ENCODE assay signal across 21 cellular contexts in the genomic region with DNA sequence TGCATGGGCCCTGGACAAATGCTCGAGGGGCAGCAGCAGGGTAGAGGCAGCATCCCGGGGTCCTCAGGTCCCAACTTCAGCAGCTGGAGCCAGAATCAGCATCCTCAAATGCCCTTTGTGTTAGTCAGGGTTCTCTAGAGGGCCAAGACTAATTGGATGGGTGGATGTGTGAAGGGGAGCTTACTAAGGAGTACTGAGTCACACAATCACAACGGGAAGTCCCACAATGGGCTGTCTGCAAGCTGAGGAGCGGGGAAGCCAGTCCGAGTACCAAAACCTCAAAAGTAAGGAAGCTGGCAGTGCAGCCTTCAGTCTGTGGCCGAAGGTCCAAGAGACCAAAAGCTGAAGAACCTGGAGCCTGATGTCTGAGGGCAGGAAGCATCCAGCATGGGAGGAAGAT.
A peak's percentile ranks its signal among the peaks of the same experiment; 100 is the strongest.
DNase-seq lines count a peak whose midpoint lies in the region; ATAC-seq and TF ChIP-seq lines count a peak whose summit lies in the region.
"Had no signal": no experiment of that assay in that cellular context is flagged by ENCODE, and none has a peak within 500 bp of the region (broad histone marks: within the 10 kb centered on the region; RNA-seq: fewer than 3 reads in every experiment).

No MANE protein-coding gene starts in this region.

- H3K4me2 ChIP-seq in GM23248 (ENCODE audit: unreplicated experiment) (no peak overlapping the region), neuronal stem cell (ENCODE audit: insufficient read depth, low read length, poor library complexity, severe bottlenecking) (no peak overlapping the region)
- H3K4me2 ChIP-seq: A549; BLaER1 treated with 17β-estradiol and CSF1 and Interleukin-3, amounts not matched to agents 10 nM and 100 nM; GM23338 had no signal

- no peaks in the 10 kb centered on the region for H3K27me3 ChIP-seq in GM23248 (replicated peaks; ENCODE audit: insufficient read depth)
- H3K27me3 ChIP-seq in neuronal stem cell (ENCODE audit: control insufficient read depth in 3 of 3, insufficient read depth in 3 of 3, low read depth in 1 of 3, low read length in 3 of 3): peaks cover 0 to 5% (median 0%) of the 10 kb centered on the region in 3 experiments
- H3K27me3 ChIP-seq: BE2C; BLaER1 treated with 17β-estradiol and CSF1 and Interleukin-3, amounts not matched to agents 10 nM and 100 nM had no signal

- no peaks in the 10 kb centered on the region for H3K79me2 ChIP-seq in GM23248 (ENCODE audit: insufficient read depth)

- no peak overlapping the region for H2BK12ac ChIP-seq in neuronal stem cell (ENCODE audit: low read length)

- H3K9me3 ChIP-seq in GM23248 (ENCODE audit: low read depth) (no peaks in the 10 kb centered on the region), neuronal stem cell (replicated peaks in 1 of 2; ENCODE audit: control insufficient read depth in 2 of 2, insufficient read depth in 1 of 2, low read depth in 1 of 2, low read length in 2 of 2) (peaks cover 0 to 3% of the 10 kb centered on the region in 2 donors)
- H3K9me3 ChIP-seq: A549; BE2C; BLaER1 treated with 17β-estradiol and CSF1 and Interleukin-3, amounts not matched to agents 10 nM and 100 nM had no signal

- peak; percentile 77 for DNase-seq in GM23248
- DNase-seq in coronary artery (ENCODE audit: low spot score): peak; percentile 45
- DNase-seq in neuronal stem cell (ENCODE audit: low spot score): no peak
- DNase-seq in nephron progenitor cell: no peak
- DNase-seq in DMS114 treated with DMSO at 0.1 percent for 48 hours (lab: John Stamatoyannopoulos, UW; ENCODE audit: unreplicated experiment): no peak
- no peak for DNase-seq in activated CD4-positive, alpha-beta T cell treated with anti-CD3 and anti-CD28 coated beads for 36 hours
- DNase-seq: 8988T; ACHN; AML-193; BE2C; CD4-positive, alpha-beta T cell; CD8-positive, alpha-beta memory T cell; DMS 273 treated with DMSO at 0.1 percent for 48 hours; DMS53; DMS79 treated with DMSO at 0.1 percent for 48 hours; H9 had no signal

- no peak overlapping the region for H4K91ac ChIP-seq in neuronal stem cell (ENCODE audit: low read depth, low read length, poor library complexity)

- in situ Hi-C loops in GM23248 (cut with MboI): no loop called here

- intact Hi-C loops in activated CD4-positive, alpha-beta T cell treated with anti-CD3 and anti-CD28 coated beads for 36 hours (cut with DNase I, micrococcal nuclease): no loop called here

- no peaks in the 10 kb centered on the region for H3K36me3 Mint-ChIP-seq in nephron progenitor cell (ENCODE audit: low read depth)
- H3K36me3 Mint-ChIP-seq in activated CD4-positive, alpha-beta T cell treated with anti-CD3 and anti-CD28 coated beads for 36 hours (ENCODE audit: low read depth): no peaks in the 10 kb centered on the region
- H3K36me3 Mint-ChIP-seq: CD14-positive monocyte; CD8-positive, alpha-beta memory T cell had no signal

- no peak overlapping the region for H3K14ac ChIP-seq in neuronal stem cell (ENCODE audit: low read length)

- H4K20me1 ChIP-seq in GM23248 (ENCODE audit: insufficient read depth): no peaks in the 10 kb centered on the region
- H4K20me1 ChIP-seq: BLaER1 treated with 17β-estradiol and CSF1 and Interleukin-3, amounts not matched to agents 10 nM and 100 nM had no signal

- no peak overlapping the region for H3K27ac Mint-ChIP-seq in nephron progenitor cell
- no peak overlapping the region for H3K27ac Mint-ChIP-seq in activated CD4-positive, alpha-beta T cell treated with anti-CD3 and anti-CD28 coated beads for 36 hours
- H3K27ac Mint-ChIP-seq: CD4-positive, alpha-beta T cell; CD8-positive, alpha-beta memory T cell; GM23338; H9 had no signal

- H3K4me3 Mint-ChIP-seq in nephron progenitor cell: no peak overlapping the region
- no peak overlapping the region for H3K4me3 Mint-ChIP-seq in activated CD4-positive, alpha-beta T cell treated with anti-CD3 and anti-CD28 coated beads for 36 hours
- H3K4me3 Mint-ChIP-seq: CD14-positive monocyte; CD4-positive, alpha-beta T cell; CD8-positive, alpha-beta memory T cell; GM23338; H9 had no signal

- H3K36me3 ChIP-seq in GM23248 (ENCODE audit: low read depth) (no peaks in the 10 kb centered on the region), neuronal stem cell (replicated peaks in 1 of 2; ENCODE audit: control insufficient read depth in 2 of 2, insufficient read depth in 2 of 2, low read length in 2 of 2) (no peaks in the 10 kb centered on the region)
- H3K36me3 ChIP-seq: BE2C; BLaER1 treated with 17β-estradiol and CSF1 and Interleukin-3, amounts not matched to agents 10 nM and 100 nM had no signal

- TF ChIP-seq CTCF in coronary artery (IDR thresholded peaks at IDR 0.05): no peak
- no peak for TF ChIP-seq CTCF in nephron progenitor cell (IDR thresholded peaks at IDR 0.05)

- H3K27ac ChIP-seq in GM23248 (no peak overlapping the region), coronary artery (no peak overlapping the region), neuronal stem cell (replicated peaks; ENCODE audit: low read length) (no peak overlapping the region)
- H3K27ac ChIP-seq: A549; BLaER1 treated with 17β-estradiol and CSF1 and Interleukin-3, amounts not matched to agents 10 nM and 100 nM had no signal

- CTCF ChIA-PET in activated CD4-positive, alpha-beta T cell treated with anti-CD3 and anti-CD28 coated beads for 36 hours (lab: Charles Lee): no interaction called here

- H3K4me1 Mint-ChIP-seq in nephron progenitor cell: peaks cover 47% of the 10 kb centered on the region
- no peaks in the 10 kb centered on the region for H3K4me1 Mint-ChIP-seq in activated CD4-positive, alpha-beta T cell treated with anti-CD3 and anti-CD28 coated beads for 36 hours
- H3K4me1 Mint-ChIP-seq: CD14-positive monocyte; CD8-positive, alpha-beta memory T cell; GM23338 had no signal

- H3K9me3 Mint-ChIP-seq in nephron progenitor cell: no peaks in the 10 kb centered on the region
- H3K9me3 Mint-ChIP-seq in activated CD4-positive, alpha-beta T cell treated with anti-CD3 and anti-CD28 coated beads for 36 hours (ENCODE audit: low read depth): no peaks in the 10 kb centered on the region
- H3K9me3 Mint-ChIP-seq: CD4-positive, alpha-beta T cell; H9 had no signal

- no peak overlapping the region for H2BK15ac ChIP-seq in neuronal stem cell (ENCODE audit: low read length)

- POLR2A ChIA-PET in activated CD4-positive, alpha-beta T cell treated with anti-CD3 and anti-CD28 coated beads for 36 hours (lab: Charles Lee): no interaction called here

- H2BK120ac ChIP-seq in neuronal stem cell (ENCODE audit: low read depth, low read length): no peak overlapping the region

- H3K4me1 ChIP-seq in GM23248 (ENCODE audit: insufficient read depth): no peaks in the 10 kb centered on the region; the same call in 1 of the 2 replicates
- no peaks in the 10 kb centered on the region for H3K4me1 ChIP-seq in neuronal stem cell (ENCODE audit: control insufficient read depth in 2 of 2, insufficient read depth in 1 of 2, low read depth in 1 of 2, low read length in 2 of 2)
- H3K4me1 ChIP-seq: A549, BE2C had no signal

- no peaks in the 10 kb centered on the region for H3K27me3 Mint-ChIP-seq in nephron progenitor cell (ENCODE audit: low read depth, poor library complexity)
- peaks cover 11% of the 10 kb centered on the region for H3K27me3 Mint-ChIP-seq in activated CD4-positive, alpha-beta T cell treated with anti-CD3 and anti-CD28 coated beads for 36 hours

- H3K4ac ChIP-seq in neuronal stem cell (ENCODE audit: low read length): no peak overlapping the region

- no peak overlapping the region for H2AFZ ChIP-seq in GM23248
- H2AFZ ChIP-seq in neuronal stem cell (ENCODE audit: low read length): no peak overlapping the region
- H2AFZ ChIP-seq: GM23338 had no signal

- no peak for ATAC-seq in activated CD4-positive, alpha-beta T cell treated with anti-CD3 and anti-CD28 coated beads for 36 hours
- ATAC-seq: A549, GM23338, HCT116 had no signal

- H2AK5ac ChIP-seq in neuronal stem cell (ENCODE audit: low read depth, low read length): no peak overlapping the region

- H3K18ac ChIP-seq in neuronal stem cell (ENCODE audit: low read length): no peak overlapping the region

- H3K4me3 ChIP-seq in GM23248 (no peak overlapping the region), coronary artery (no peak overlapping the region), neuronal stem cell (ENCODE audit: low read length in 2 of 2) (no peak overlapping the region)
- H3K4me3 ChIP-seq: A549; BLaER1 treated with 17β-estradiol and CSF1 and Interleukin-3, amounts not matched to agents 10 nM and 100 nM; GM23338 had no signal

- WGBS in GM23248 (ENCODE audit: low coverage in 1 of 2, low lambda C conversion rate in 2 of 2, missing lambda C conversion rate in 2 of 2), 2 experiments: 12 to 13% methylated on average over 6 of the region's 6 CpGs
- no CpG with 5 or more reads among the region's 6 CpGs for WGBS in neuronal stem cell (ENCODE audit: extremely low coverage in 2 of 2, insufficient read length in 2 of 2, insufficient replicate concordance in 1 of 2), 2 donors

- peak overlapping the region; percentile 35 for H2BK5ac ChIP-seq in neuronal stem cell (ENCODE audit: low read length)

- H3K23ac ChIP-seq in neuronal stem cell (ENCODE audit: low read depth, low read length, poor library complexity): no peak overlapping the region

- H4K8ac ChIP-seq in neuronal stem cell (ENCODE audit: low read depth, low read length): no peak overlapping the region

- no peaks in the 10 kb centered on the region for H3K79me1 ChIP-seq in neuronal stem cell (ENCODE audit: low read depth, low read length)

- H3F3A ChIP-seq in GM23248 (ENCODE audit: insufficient read depth): no peaks in the 10 kb centered on the region

- H3K9ac ChIP-seq in GM23248 (no peak overlapping the region), neuronal stem cell (ENCODE audit: low read depth, low read length, poor library complexity) (no peak overlapping the region)
- H3K9ac ChIP-seq: BLaER1 treated with 17β-estradiol and CSF1 and Interleukin-3, amounts not matched to agents 10 nM and 100 nM had no signal

- H3K9me2 ChIP-seq in GM23248 (ENCODE audit: insufficient read depth): no peaks in the 10 kb centered on the region

Comparison
In these comparisons a context has a peak if more than half of its experiments do, and no peak if none do; other contexts are left out.
1. DNase-seq: peak in GM23248 (single experiment) and coronary artery (single experiment); none in neuronal stem cell (single experiment), nephron progenitor cell (single experiment), DMS114 treated with DMSO at 0.1 percent for 48 hours (single experiment) and activated CD4-positive, alpha-beta T cell treated with anti-CD3 and anti-CD28 coated beads for 36 hours (single experiment).